7 cellular contexts compared by ENCODE assay signal in genomic region chr15:100338971-100339444, GRCh38. TPM values are rescaled to one million over a fixed set of nuclear protein-coding genes. Genes with fewer than 3 reads are reported as not detected.
DNase-seq lines count a peak whose midpoint lies in the region; ATAC-seq, FAIRE-seq and TF ChIP-seq lines count a peak whose summit lies in the region.

No MANE protein-coding gene starts in this region.

- no peaks in the 10 kb centered on the region for H3K4me1 ChIP-seq in keratinocyte (ENCODE audit: control insufficient read depth, extremely low read depth, insufficient read depth, low read length)

- no peaks in the 10 kb centered on the region for H4K20me1 ChIP-seq in keratinocyte (ENCODE audit: control insufficient read depth, extremely low read depth, insufficient read depth, low read length)

- no peaks in the 10 kb centered on the region for H3K36me3 Mint-ChIP-seq in T-helper 1 cell treated with Interleukin-12 subunit alpha and Interleukin-12 subunit beta and Interleukin-4 antibody, amounts not matched to agents 30 μg/mL and 1 μg/mL, for 36 hours (ENCODE audit: low read depth)

- H3K27ac Mint-ChIP-seq in T-helper 1 cell treated with Interleukin-12 subunit alpha and Interleukin-12 subunit beta and Interleukin-4 antibody, amounts not matched to agents 30 μg/mL and 1 μg/mL, for 36 hours: no peak overlapping the region

- H3K79me2 ChIP-seq in keratinocyte (ENCODE audit: control insufficient read depth, insufficient read depth, low read length): no peaks in the 10 kb centered on the region

- TF ChIP-seq CTCF in GM12865 (IDR thresholded peaks at IDR 0.05; ENCODE audit: insufficient read depth, low read depth, low read length, missing control alignments) (peak; percentile 21), LNCaP clone FGC (IDR thresholded peaks at IDR 0.05; ENCODE audit: control insufficient read depth, extremely low read depth, insufficient read depth) (peak; percentile 95), cardiac fibroblast (IDR thresholded peaks at IDR 0.05; ENCODE audit: low read depth, low read length) (peak; percentile 39), keratinocyte (optimal IDR thresholded peaks at IDR 0.05 in 1 of 3, IDR thresholded peaks at IDR 0.05 in 1 of 3, conservative IDR thresholded peaks at IDR 0.05 in 1 of 3; ENCODE audit: extremely low read depth in 1 of 3, insufficient read depth in 2 of 3, low read length in 3 of 3) (peak; percentile 80 to 97 (median 94))

- no peak overlapping the region for H3K9ac ChIP-seq in keratinocyte (ENCODE audit: control insufficient read depth, extremely low read depth, insufficient read depth, low read length)

- dilution Hi-C loops in keratinocyte (cut with MboI; ENCODE audit: extremely low pct_ligation_motif_present, low sequenced_read_pairs): no loop called here

- peak overlapping the region; percentile 60 for H3K4me3 Mint-ChIP-seq in T-helper 1 cell treated with Interleukin-12 subunit alpha and Interleukin-12 subunit beta and Interleukin-4 antibody, amounts not matched to agents 30 μg/mL and 1 μg/mL, for 36 hours

- H3K9me3 ChIP-seq in keratinocyte (ENCODE audit: control insufficient read depth, low read depth, low read length): no peaks in the 10 kb centered on the region

- FAIRE-seq in keratinocyte (lab: Jason Lieb, UNC): peak; percentile 98

- H3K4me2 ChIP-seq in keratinocyte (ENCODE audit: control insufficient read depth, extremely low read depth, insufficient read depth, low read depth, low read length): no peak overlapping the region

- H3K9me3 Mint-ChIP-seq in T-helper 1 cell treated with Interleukin-12 subunit alpha and Interleukin-12 subunit beta and Interleukin-4 antibody, amounts not matched to agents 30 μg/mL and 1 μg/mL, for 36 hours: no peaks in the 10 kb centered on the region

- H3K4me1 Mint-ChIP-seq in T-helper 1 cell treated with Interleukin-12 subunit alpha and Interleukin-12 subunit beta and Interleukin-4 antibody, amounts not matched to agents 30 μg/mL and 1 μg/mL, for 36 hours (ENCODE audit: low read depth): peaks cover 22% of the 10 kb centered on the region

- H2AFZ ChIP-seq in keratinocyte (ENCODE audit: control insufficient read depth, low read length): no peak overlapping the region

- no peaks in the 10 kb centered on the region for H3K9me1 ChIP-seq in keratinocyte (ENCODE audit: control insufficient read depth, extremely low read depth, insufficient read depth, low read length)

- H3K27ac ChIP-seq in keratinocyte (ENCODE audit: control insufficient read depth, insufficient read depth, low read length): no peak overlapping the region

- ATAC-seq in HG03025 (IDR thresholded peaks at IDR 0.05; ENCODE audit: low FRiP score, unreplicated experiment): no peak

- H3K36me3 ChIP-seq in keratinocyte (ENCODE audit: control insufficient read depth in 2 of 2, extremely low read depth in 1 of 2, insufficient read depth in 2 of 2, low read length in 2 of 2): no peaks in the 10 kb centered on the region

- DNase-seq in GM12865 (ENCODE audit: low read depth) (peak; percentile 25), LNCaP clone FGC (ENCODE audit: low read depth) (peak; percentile 77), cardiac fibroblast (ENCODE audit: low read depth in 2 of 2) (peak; percentile 49 to 88), keratinocyte (ENCODE audit: low read depth, low spot score) (peak; percentile 46)
- DNase-seq in stimulated activated CD4-positive, alpha-beta T cell treated with anti-CD3 and anti-CD28 coated beads, Interleukin-4, amount 100 ng/mL, for 24 hours: peak; percentile 54

- H3K4me3 ChIP-seq in GM12865 (ENCODE audit: low read depth, low read length) (no peak overlapping the region), LNCaP clone FGC (ENCODE audit: low read depth, low read length) (no peak overlapping the region), cardiac fibroblast (replicated peaks in 1 of 2; ENCODE audit: low read depth in 2 of 2, low read length in 2 of 2) (no peak overlapping the region), keratinocyte (ENCODE audit: control insufficient read depth in 2 of 3, extremely low read depth in 1 of 3, insufficient read depth in 2 of 3, low read depth in 1 of 3, low read length in 3 of 3) (no peak overlapping the region)

- peaks cover 14% of the 10 kb centered on the region for H3K27me3 ChIP-seq in keratinocyte (ENCODE audit: control insufficient read depth, extremely low read depth, insufficient read depth, low read length)

- H3K27me3 Mint-ChIP-seq in T-helper 1 cell treated with Interleukin-12 subunit alpha and Interleukin-12 subunit beta and Interleukin-4 antibody, amounts not matched to agents 30 μg/mL and 1 μg/mL, for 36 hours (ENCODE audit: low read depth): peaks cover 35% of the 10 kb centered on the region

RNA-seq across cellular contexts. Expression of gene ADAMTS17, which starts 2.8 kb away (rescaled TPM):
- polyA plus RNA-seq in keratinocyte: 0.18 to 0.40 TPM (median 0.18 TPM) in 3 replicates
- 1.8 TPM for polyA plus RNA-seq in keratinocyte (2011; ENCODE audit: low read depth)
- 0.05 and 0.15 TPM in 2 replicates for polyA plus RNA-seq in keratinocyte (2011; cell fraction: cytosol; rRNA removed)
- polyA plus RNA-seq in keratinocyte (2011; cell fraction: nucleus; rRNA removed): 0.40 and 0.57 TPM in 2 replicates
- 0.28 and 1.8 TPM in 2 replicates for polyA plus RNA-seq in keratinocyte (2012; ENCODE audit: low replicate concordance)
- 0.48 TPM in 1 of 3 replicates, not detected in the others for polyA minus RNA-seq in keratinocyte
- polyA minus RNA-seq in keratinocyte (2011; cell fraction: cytosol; rRNA and poly(A)+ RNA removed): not detected
- 1.2 and 3.0 TPM in 2 replicates for polyA minus RNA-seq in keratinocyte (2011; cell fraction: nucleus; rRNA and poly(A)+ RNA removed)

Comparison
In these comparisons a context has a peak if more than half of its experiments do, and no peak if none do; other contexts are left out.
1. DNase-seq: peak in every context shown above with its lines; median percentile 77 in LNCaP clone FGC; 68 in cardiac fibroblast; 54 in stimulated activated CD4-positive, alpha-beta T cell treated with anti-CD3 and anti-CD28 coated beads, Interleukin-4, amount 100 ng/mL, for 24 hours; 46 in keratinocyte; 25 in GM12865.
2. CTCF ChIP-seq: peak in every context shown above with its lines; median percentile 95 in LNCaP clone FGC; 94 in keratinocyte; 39 in cardiac fibroblast; 21 in GM12865.